In the genomic region with DNA sequence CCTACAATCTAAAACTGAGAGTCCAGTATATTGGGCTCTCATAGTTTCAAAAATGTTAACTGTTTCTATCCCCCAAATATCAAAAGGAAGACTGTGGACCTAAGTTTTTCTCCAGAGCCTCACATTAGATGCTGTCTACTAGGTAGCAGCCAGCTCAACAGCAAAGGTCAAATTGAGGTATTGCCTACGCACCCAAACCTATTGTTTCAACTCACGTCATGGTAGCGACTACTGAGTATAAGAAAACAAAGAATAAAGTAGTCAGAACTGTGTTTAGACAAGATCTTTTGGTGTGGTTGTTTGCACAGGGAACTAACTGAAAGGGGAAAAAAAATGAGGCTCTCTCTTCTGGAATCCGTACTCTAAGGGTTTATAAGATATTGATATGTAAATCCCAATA, we compare ENCODE assay signal across 31 cellular contexts.
"Had no signal": no experiment of that assay in that cellular context is flagged by ENCODE, and none has a peak within 500 bp of the region (broad histone marks: within the 10 kb centered on the region; RNA-seq: fewer than 3 reads in every experiment).

No MANE protein-coding gene starts in this region.

- H3K9me3 Mint-ChIP-seq: activated CD4-positive, alpha-beta memory T cell treated with anti-CD3 and anti-CD28 coated beads for 36 hours; activated CD4-positive, alpha-beta T cell treated with anti-CD3 and anti-CD28 coated beads, Interleukin-2, amount 10 ng/mL, durations not matched to agents 24 days and 14 days; activated naive CD4-positive, alpha-beta T cell treated with anti-CD3 and anti-CD28 coated beads for 36 hours; activated naive CD8-positive, alpha-beta T cell treated with anti-CD3 and anti-CD28 coated beads for 36 hours; activated T-helper 1 cell treated with anti-CD3 and anti-CD28 coated beads, Interleukin-12 subunit alpha, Interleukin-12 subunit beta, Interleukin-2, Interleukin-4 antibody, amounts not matched to agents 30 ng/mL and 10 ng/mL and 1 ng/mL, durations not matched to agents 14 hours and 24 hours and 36 hours; activated T-helper 2 cell treated with anti-CD3 and anti-CD28 coated beads, Interferon-gamma antibody, Interleukin-2, Interleukin-4, amounts not matched to agents 10 μg/mL and 5 μg/mL and 100 μg/mL, durations not matched to agents 14 hours and 24 hours and 36 hours; T-helper 2 cell treated with Interferon-gamma antibody and Interleukin-4, amounts not matched to agents 5 μg/mL and 100 μg/mL, for 36 hours had no signal

- H3K4me3 ChIP-seq: ascending aorta, colonic mucosa, esophagus muscularis mucosa, gastroesophageal sphincter, heart right ventricle had no signal

- ATAC-seq: activated CD4-positive, alpha-beta T cell treated with anti-CD3 and anti-CD28 coated beads for 36 hours; activated CD8-positive, alpha-beta memory T cell treated with anti-CD3 and anti-CD28 coated beads, Interleukin-2, amount 10 ng/mL, durations not matched to agents 7 days and 5 days; activated CD8-positive, alpha-beta T cell treated with anti-CD3 and anti-CD28 coated beads, Interleukin-2, amount 10 ng/mL, durations not matched to agents 7 days and 5 days; gastroesophageal sphincter; heart right ventricle; T-helper 17 cell had no signal

- H3K36me3 ChIP-seq: ascending aorta, brain microvascular endothelial cell, colonic mucosa, esophagus muscularis mucosa, gastroesophageal sphincter, heart right ventricle had no signal

- H3K36me3 Mint-ChIP-seq: activated CD4-positive, alpha-beta memory T cell treated with anti-CD3 and anti-CD28 coated beads for 36 hours; activated CD8-positive, alpha-beta memory T cell treated with anti-CD3 and anti-CD28 coated beads, Interleukin-2, amount 10 ng/mL, durations not matched to agents 7 days and 5 days; activated naive CD4-positive, alpha-beta T cell treated with anti-CD3 and anti-CD28 coated beads, Interleukin-2, amount 50 U/mL, for 24 hours; activated naive CD8-positive, alpha-beta T cell treated with anti-CD3 and anti-CD28 coated beads for 36 hours had no signal

- H3K27me3 ChIP-seq: ascending aorta, brain microvascular endothelial cell, colonic mucosa, esophagus muscularis mucosa, gastroesophageal sphincter had no signal

- H3K9me3 ChIP-seq: ascending aorta, colonic mucosa, gastroesophageal sphincter had no signal

- H3K27ac Mint-ChIP-seq: activated CD4-positive, alpha-beta memory T cell treated with anti-CD3 and anti-CD28 coated beads for 36 hours; activated CD4-positive, alpha-beta T cell treated with anti-CD3 and anti-CD28 coated beads for 36 hours; activated CD4-positive, alpha-beta T cell treated with anti-CD3 and anti-CD28 coated beads, Interleukin-2, amount 10 ng/mL, durations not matched to agents 24 days and 14 days; activated CD8-positive, alpha-beta memory T cell treated with anti-CD3 and anti-CD28 coated beads, Interleukin-2, amount 10 ng/mL, durations not matched to agents 7 days and 5 days; activated CD8-positive, alpha-beta T cell treated with anti-CD3 and anti-CD28 coated beads, Interleukin-2, amount 10 ng/mL, durations not matched to agents 7 days and 5 days; activated naive CD4-positive, alpha-beta T cell treated with anti-CD3 and anti-CD28 coated beads for 36 hours; activated naive CD4-positive, alpha-beta T cell treated with anti-CD3 and anti-CD28 coated beads, Interleukin-2, amount 50 U/mL, for 24 hours; activated naive CD8-positive, alpha-beta T cell treated with anti-CD3 and anti-CD28 coated beads for 36 hours; activated T-helper 1 cell treated with anti-CD3 and anti-CD28 coated beads, Interleukin-12 subunit alpha, Interleukin-12 subunit beta, Interleukin-2, Interleukin-4 antibody, amounts not matched to agents 30 ng/mL and 10 ng/mL and 1 ng/mL, durations not matched to agents 14 hours and 24 hours and 36 hours; activated T-helper 2 cell treated with anti-CD3 and anti-CD28 coated beads, Interferon-gamma antibody, Interleukin-2, Interleukin-4, amounts not matched to agents 10 μg/mL and 5 μg/mL and 100 μg/mL, durations not matched to agents 14 hours and 24 hours and 36 hours; T-helper 17 cell; T-helper 2 cell treated with Interferon-gamma antibody and Interleukin-4, amounts not matched to agents 5 μg/mL and 100 μg/mL, for 36 hours had no signal

- DNase-seq: activated CD4-positive, alpha-beta memory T cell treated with anti-CD3 and anti-CD28 coated beads for 36 hours; activated CD4-positive, alpha-beta T cell treated with anti-CD3 and anti-CD28 coated beads for 36 hours; activated CD4-positive, alpha-beta T cell treated with anti-CD3 and anti-CD28 coated beads, Interleukin-2, amount 10 ng/mL, durations not matched to agents 24 days and 14 days; activated CD4-positive, CD25-positive, alpha-beta regulatory T cell; activated CD4-positive, CD25-positive, alpha-beta regulatory T cell treated with anti-CD3 and anti-CD28 coated beads, Interleukin-2, amount 50 U/mL, for 72 hours; activated CD8-positive, alpha-beta memory T cell treated with anti-CD3 and anti-CD28 coated beads, Interleukin-2, amount 10 ng/mL, durations not matched to agents 7 days and 5 days; activated CD8-positive, alpha-beta memory T cell treated with anti-CD3 and anti-CD28 coated beads, Interleukin-2, amount 50 U/mL, for 4 hours; activated CD8-positive, alpha-beta T cell treated with anti-CD3 and anti-CD28 coated beads, Interleukin-2, amount 10 ng/mL, durations not matched to agents 7 days and 5 days; activated effector memory CD4-positive, alpha-beta T cell treated with anti-CD3 and anti-CD28 coated beads, Interleukin-2, amount 50 U/mL, for 16 hours; activated naive CD4-positive, alpha-beta T cell treated with anti-CD3 and anti-CD28 coated beads for 36 hours; activated naive CD8-positive, alpha-beta T cell treated with anti-CD3 and anti-CD28 coated beads for 36 hours; activated T-cell treated with anti-CD3 and anti-CD28 coated beads, Interleukin-2, amount 50 U/mL, for 1 hour; activated T-cell treated with anti-CD3 and anti-CD28 coated beads, Interleukin-2, amount 50 U/mL, for 48 hours; brain microvascular endothelial cell; caudate nucleus; colonic mucosa; effector CD8-positive, alpha-beta T cell; erythroblast; foreskin melanocyte; heart right ventricle; T-helper 1 cell; T-helper 17 cell had no signal

- H3K4me1 Mint-ChIP-seq: activated CD4-positive, alpha-beta T cell treated with anti-CD3 and anti-CD28 coated beads for 36 hours; activated CD4-positive, alpha-beta T cell treated with anti-CD3 and anti-CD28 coated beads, Interleukin-2, amount 10 ng/mL, durations not matched to agents 24 days and 14 days; activated CD8-positive, alpha-beta memory T cell treated with anti-CD3 and anti-CD28 coated beads, Interleukin-2, amount 10 ng/mL, durations not matched to agents 7 days and 5 days; activated naive CD4-positive, alpha-beta T cell treated with anti-CD3 and anti-CD28 coated beads, Interleukin-2, amount 50 U/mL, for 24 hours; activated naive CD8-positive, alpha-beta T cell treated with anti-CD3 and anti-CD28 coated beads for 36 hours; T-helper 17 cell had no signal

- FAIRE-seq: endometrium, endothelial cell of umbilical vein had no signal

- H3K4me1 ChIP-seq: ascending aorta, colonic mucosa, esophagus muscularis mucosa, gastroesophageal sphincter had no signal

- H3K27ac ChIP-seq: ascending aorta, brain microvascular endothelial cell, colonic mucosa, esophagus muscularis mucosa, gastroesophageal sphincter, heart right ventricle had no signal

- H3K4me3 Mint-ChIP-seq: activated CD4-positive, alpha-beta memory T cell treated with anti-CD3 and anti-CD28 coated beads for 36 hours; activated CD4-positive, alpha-beta T cell treated with anti-CD3 and anti-CD28 coated beads for 36 hours; activated CD4-positive, alpha-beta T cell treated with anti-CD3 and anti-CD28 coated beads, Interleukin-2, amount 10 ng/mL, durations not matched to agents 24 days and 14 days; activated CD8-positive, alpha-beta memory T cell treated with anti-CD3 and anti-CD28 coated beads, Interleukin-2, amount 10 ng/mL, durations not matched to agents 7 days and 5 days; activated CD8-positive, alpha-beta T cell treated with anti-CD3 and anti-CD28 coated beads, Interleukin-2, amount 10 ng/mL, durations not matched to agents 7 days and 5 days; activated naive CD4-positive, alpha-beta T cell treated with anti-CD3 and anti-CD28 coated beads for 36 hours; activated naive CD4-positive, alpha-beta T cell treated with anti-CD3 and anti-CD28 coated beads, Interleukin-2, amount 50 U/mL, for 24 hours; activated naive CD8-positive, alpha-beta T cell treated with anti-CD3 and anti-CD28 coated beads for 36 hours; activated T-helper 1 cell treated with anti-CD3 and anti-CD28 coated beads, Interleukin-12 subunit alpha, Interleukin-12 subunit beta, Interleukin-2, Interleukin-4 antibody, amounts not matched to agents 30 ng/mL and 10 ng/mL and 1 ng/mL, durations not matched to agents 14 hours and 24 hours and 36 hours; T-helper 17 cell; T-helper 2 cell treated with Interferon-gamma antibody and Interleukin-4, amounts not matched to agents 5 μg/mL and 100 μg/mL, for 36 hours had no signal
